Comparison of ENCODE assay signal across 1 cellular context in genomic region chr5:11941566-11941965, GRCh38.
TF ChIP-seq lines count a peak whose summit lies in the region.

No MANE protein-coding gene starts in this region.

TF ChIP-seq in GM23338, 12 proteins besides CTCF, POLR2A, EP300 and RAD21 (continued from another document):
- no peak for TF ChIP-seq ZNF462 (CRISPR knock-in tag; IDR thresholded peaks at IDR 0.05)
- no peak for TF ChIP-seq STAT1 (IDR thresholded peaks at IDR 0.05; ENCODE audit: unreplicated experiment)
- TF ChIP-seq EZH2 (IDR thresholded peaks at IDR 0.05; ENCODE audit: low read depth, unreplicated experiment), result no peak
- TF ChIP-seq NANOG (IDR thresholded peaks at IDR 0.05; ENCODE audit: borderline replicate concordance), result no peak
- no peak for TF ChIP-seq EZH2phosphoT487 (IDR thresholded peaks at IDR 0.05; ENCODE audit: unreplicated experiment)
- TF ChIP-seq ZNF331 (CRISPR knock-in tag; IDR thresholded peaks at IDR 0.05; ENCODE audit: low read depth), result no peak
- no peak for TF ChIP-seq REST (IDR thresholded peaks at IDR 0.05; ENCODE audit: unreplicated experiment)
- no peak for TF ChIP-seq JUNB (IDR thresholded peaks at IDR 0.05; ENCODE audit: unreplicated experiment)
- no peak for TF ChIP-seq POLR2AphosphoS5 (IDR thresholded peaks at IDR 0.05; ENCODE audit: low read depth)
- no peak for TF ChIP-seq ZNF114 (CRISPR knock-in tag; IDR thresholded peaks at IDR 0.05)
